15 cellular contexts compared by ENCODE assay signal in genomic region chr16:3655030-3655790, GRCh38. TPM values are rescaled to one million over a fixed set of nuclear protein-coding genes. Genes with fewer than 3 reads are reported as not detected.
A peak's percentile ranks its signal among the peaks of the same experiment; 100 is the strongest.
DNase-seq lines count a peak whose midpoint lies in the region; ATAC-seq and TF ChIP-seq lines count a peak whose summit lies in the region.
"Had no signal": no experiment of that assay in that cellular context is flagged by ENCODE, and none has a peak within 500 bp of the region (broad histone marks: within the 10 kb centered on the region; RNA-seq: fewer than 3 reads in every experiment).

No MANE protein-coding gene starts in this region.

- no peak overlapping the region for H3K4me2 ChIP-seq in H9 (ENCODE audit: insufficient read depth, insufficient read length, low read length)
- H3K4me2 ChIP-seq: neural progenitor cell had no signal

- no peak overlapping the region for H3T11ph ChIP-seq in H9 (ENCODE audit: low read length)

- H3K23ac ChIP-seq in H9 (ENCODE audit: insufficient read length, low read depth, low read length): no peak overlapping the region

- no peak overlapping the region for H4K91ac ChIP-seq in H9 (ENCODE audit: insufficient read length, low read depth, low read length)

- H2BK5ac ChIP-seq in H9 (ENCODE audit: insufficient read length, low read length): no peak overlapping the region

- H3K36me3 Mint-ChIP-seq in H9 (ENCODE audit: insufficient read depth in 1 of 3, low read depth in 3 of 3) (peaks cover 39 to 75% (median 59%) of the 10 kb centered on the region in 3 experiments), endothelial cell (ENCODE audit: low read depth, unreplicated experiment) (peaks cover 30% of the 10 kb centered on the region), mesothelial cell of epicardium (peaks cover 39% of the 10 kb centered on the region)

- no peak overlapping the region for H2BK12ac ChIP-seq in H9 (ENCODE audit: insufficient read length, low read depth, low read length)

- H3K56ac ChIP-seq in H9 (ENCODE audit: insufficient read length, low read depth, low read length): no peak overlapping the region

- H3K4me1 Mint-ChIP-seq in H9 (peaks cover 20 to 26% of the 10 kb centered on the region in 2 experiments), endothelial cell (ENCODE audit: unreplicated experiment) (no peaks in the 10 kb centered on the region), mesothelial cell of epicardium (no peaks in the 10 kb centered on the region)

- no peak overlapping the region for H2AK5ac ChIP-seq in H9 (ENCODE audit: insufficient read length, low read length)

- no peak for ATAC-seq in GM21528 (IDR thresholded peaks at IDR 0.05; ENCODE audit: low FRiP score, unreplicated experiment)

- no peaks in the 10 kb centered on the region for H3K79me1 ChIP-seq in H9 (ENCODE audit: insufficient read depth, low read depth, low read length, poor library complexity, severe bottlenecking)

- H2BK20ac ChIP-seq in H9 (ENCODE audit: low read depth, low read length, poor library complexity, severe bottlenecking): no peak overlapping the region

- H2BK15ac ChIP-seq in H9 (ENCODE audit: low read depth, low read length): no peak overlapping the region

- WGBS in H9 (ENCODE audit: extremely low coverage, insufficient read length, low lambda C conversion rate): no CpG with 5 or more reads among the region's 23 CpGs

- in situ Hi-C loops in ACHN (cut with HindIII; ENCODE audit: low pct_ligation_motif_present, low pct_unique_long_range_greater_than_20kb, low sequenced_read_pairs): no loop called here

- H3K14ac ChIP-seq in H9 (ENCODE audit: insufficient read depth, low read length): no peak overlapping the region; the same call in 1 of the 2 replicates

- no peak overlapping the region for H3K9ac ChIP-seq in H9 (ENCODE audit: extremely low read depth, insufficient read length, low read length)
- H3K9ac ChIP-seq: neural progenitor cell had no signal

- DNase-seq in H9 (no peak), endothelial cell (ENCODE audit: low spot score) (no peak), ACHN (no peak), BE2C (no peak), mesothelial cell of epicardium (ENCODE audit: low spot score in 2 of 2, unreplicated experiment in 2 of 2) (no peak)
- DNase-seq: activated CD4-positive, alpha-beta T cell treated with anti-CD3 and anti-CD28 coated beads for 36 hours; activated T-cell treated with anti-CD3 and anti-CD28 coated beads, Interleukin-2, amount 50 U/mL, for 72 hours; amniotic stem cell; NCI-H187; RPMI8226 had no signal

- no peak overlapping the region for H3K4ac ChIP-seq in H9 (ENCODE audit: low read depth, low read length)

- H3K36me3 ChIP-seq in muscle layer of duodenum (ENCODE audit: control insufficient read depth in 1 of 2, insufficient read depth in 2 of 2, low read length in 2 of 2) (peaks cover 35 to 73% of the 10 kb centered on the region in 2 donors), BE2C (peaks cover 78% of the 10 kb centered on the region)
- H3K36me3 ChIP-seq: neural progenitor cell had no signal

- H3K4me1 ChIP-seq in H9 (ENCODE audit: insufficient read depth, low read length) (peaks cover 2% of the 10 kb centered on the region; the same call in 1 of the 2 replicates), muscle layer of duodenum (ENCODE audit: control insufficient read depth in 1 of 2, insufficient read depth in 2 of 2, low read length in 2 of 2) (no peaks in the 10 kb centered on the region), BE2C (no peaks in the 10 kb centered on the region)
- H3K4me1 ChIP-seq: neural progenitor cell had no signal

- H3K27ac ChIP-seq in 22Rv1 (peak overlapping the region; percentile 77), H9 (ENCODE audit: insufficient read length, low read depth, low read length) (no peak overlapping the region), muscle layer of duodenum (ENCODE audit: low read length) (peak overlapping the region; percentile 83)
- H3K27ac ChIP-seq: neural progenitor cell had no signal

- H4K8ac ChIP-seq in H9 (replicated peaks; ENCODE audit: insufficient read length, low read depth, low read length): no peak overlapping the region

- H3K27me3 ChIP-seq in H9 (ENCODE audit: insufficient read depth, low read length): no peaks in the 10 kb centered on the region
- no peaks in the 10 kb centered on the region for H3K27me3 ChIP-seq in muscle layer of duodenum (ENCODE audit: low read depth, low read length)
- H3K27me3 ChIP-seq in BE2C: no peaks in the 10 kb centered on the region
- H3K27me3 ChIP-seq: neural progenitor cell had no signal

- no peak overlapping the region for H4K5ac ChIP-seq in H9 (ENCODE audit: insufficient read length, low read depth, low read length)

- no peaks in the 10 kb centered on the region for H3K9me3 ChIP-seq in H9 (ENCODE audit: control insufficient read depth, low read depth, low read length)
- H3K9me3 ChIP-seq in muscle layer of duodenum (ENCODE audit: control insufficient read depth in 1 of 2, low read length in 2 of 2): no peaks in the 10 kb centered on the region
- H3K9me3 ChIP-seq in BE2C: no peaks in the 10 kb centered on the region

- peak overlapping the region in 2 of 3 experiments; percentile 77 to 84; a peak in 4 of 7 replicates for H3K27ac Mint-ChIP-seq in H9
- H3K27ac Mint-ChIP-seq in endothelial cell (ENCODE audit: unreplicated experiment): no peak overlapping the region
- no peak overlapping the region for H3K27ac Mint-ChIP-seq in mesothelial cell of epicardium
- H3K27ac Mint-ChIP-seq: activated CD4-positive, alpha-beta T cell treated with anti-CD3 and anti-CD28 coated beads for 36 hours; activated T-cell treated with anti-CD3 and anti-CD28 coated beads, Interleukin-2, amount 50 U/mL, for 72 hours; neural progenitor cell; stimulated activated naive CD8-positive, alpha-beta T cell treated with anti-CD3 and anti-CD28 coated beads, Interleukin-15, Interleukin-2, amounts not matched to agents 100 ng/mL and 50 ng/mL, for 24 hours had no signal

- H3K27me3 Mint-ChIP-seq in H9 (ENCODE audit: low read depth) (no peaks in the 10 kb centered on the region), endothelial cell (ENCODE audit: unreplicated experiment) (peaks cover 7% of the 10 kb centered on the region), mesothelial cell of epicardium (ENCODE audit: low read depth) (no peaks in the 10 kb centered on the region)
- H3K27me3 Mint-ChIP-seq: activated CD4-positive, alpha-beta T cell treated with anti-CD3 and anti-CD28 coated beads for 36 hours; stimulated activated naive CD8-positive, alpha-beta T cell treated with anti-CD3 and anti-CD28 coated beads, Interleukin-15, Interleukin-2, amounts not matched to agents 100 ng/mL and 50 ng/mL, for 24 hours had no signal

- H2AFZ ChIP-seq in H9 (ENCODE audit: low read length): no peak overlapping the region
- H2AFZ ChIP-seq: neural progenitor cell had no signal

- peaks cover 2% of the 10 kb centered on the region for H4K20me1 ChIP-seq in H9 (ENCODE audit: control insufficient read depth, insufficient read depth, insufficient read length)

- TF ChIP-seq CTCF in 22Rv1 (IDR thresholded peaks at IDR 0.05) (no peak), H9 (conservative IDR thresholded peaks at IDR 0.05) (no peak), endothelial cell (IDR thresholded peaks at IDR 0.05; ENCODE audit: unreplicated experiment) (no peak), BE2C (IDR thresholded peaks at IDR 0.05; ENCODE audit: low read depth, low read length) (no peak), mesothelial cell of epicardium (IDR thresholded peaks at IDR 0.05; ENCODE audit: unreplicated experiment) (no peak)

- no peak overlapping the region for H2BK120ac ChIP-seq in H9 (ENCODE audit: low read depth, low read length, poor library complexity, severe bottlenecking)

- no peaks in the 10 kb centered on the region for H3K23me2 ChIP-seq in H9 (ENCODE audit: insufficient read length, low read depth, low read length, poor library complexity, severe bottlenecking)

- peak overlapping the region in 1 of 2 donors; percentile 56 for H3K4me3 ChIP-seq in muscle layer of duodenum (ENCODE audit: low read depth in 1 of 2, low read length in 2 of 2)
- no peak overlapping the region for H3K4me3 ChIP-seq in BE2C (ENCODE audit: low read depth, low read length)
- H3K4me3 ChIP-seq: neural progenitor cell had no signal

- H3K9me3 Mint-ChIP-seq in H9: no peaks in the 10 kb centered on the region
- H3K9me3 Mint-ChIP-seq in endothelial cell (ENCODE audit: unreplicated experiment): no peaks in the 10 kb centered on the region
- no peaks in the 10 kb centered on the region for H3K9me3 Mint-ChIP-seq in mesothelial cell of epicardium
- H3K9me3 Mint-ChIP-seq: activated T-cell treated with anti-CD3 and anti-CD28 coated beads, Interleukin-2, amount 50 U/mL, for 72 hours; neural progenitor cell; stimulated activated naive CD8-positive, alpha-beta T cell treated with anti-CD3 and anti-CD28 coated beads, Interleukin-15, Interleukin-2, amounts not matched to agents 100 ng/mL and 50 ng/mL, for 24 hours had no signal

- H3K79me2 ChIP-seq in H9 (ENCODE audit: insufficient read depth, low read length): no peaks in the 10 kb centered on the region

- H3K4me3 Mint-ChIP-seq in H9 (no peak overlapping the region), endothelial cell (ENCODE audit: unreplicated experiment) (peak overlapping the region; percentile 47), mesothelial cell of epicardium (no peak overlapping the region)
- H3K4me3 Mint-ChIP-seq: activated CD4-positive, alpha-beta T cell treated with anti-CD3 and anti-CD28 coated beads for 36 hours; activated T-cell treated with anti-CD3 and anti-CD28 coated beads, Interleukin-2, amount 50 U/mL, for 72 hours; neural progenitor cell; stimulated activated naive CD8-positive, alpha-beta T cell treated with anti-CD3 and anti-CD28 coated beads, Interleukin-15, Interleukin-2, amounts not matched to agents 100 ng/mL and 50 ng/mL, for 24 hours had no signal

- no peak overlapping the region for H3K18ac ChIP-seq in H9 (ENCODE audit: insufficient read length, low read depth, low read length)

RNA-seq across cellular contexts. Expression of gene DNASE1, which starts 0.7 kb away (rescaled TPM):
- total RNA-seq in H9 (2021) (10.1 and 10.6 TPM in 2 replicates), endothelial cell (ENCODE audit: unreplicated experiment) (33.9 TPM), mesothelial cell of epicardium (43.4 to 48.7 TPM (median 46.0 TPM) in 3 replicates)
- polyA plus RNA-seq in BE2C (2012; ENCODE audit: insufficient read depth, insufficient read length, low read depth): 28.7 TPM

RNA-seq across cellular contexts. Expression of gene SLX4, which starts 43.8 kb away (rescaled TPM):
- total RNA-seq in H9 (2021) (9.9 and 10.0 TPM in 2 replicates), endothelial cell (ENCODE audit: unreplicated experiment) (11.8 TPM), mesothelial cell of epicardium (11.0 to 12.0 TPM (median 11.1 TPM) in 3 replicates)
- polyA plus RNA-seq in BE2C (2012; ENCODE audit: insufficient read depth, insufficient read length, low read depth): 8.1 TPM

Comparison
In these comparisons a context has a peak if more than half of its experiments do, and no peak if none do; other contexts are left out.
1. H3K27ac Mint-ChIP-seq: peak in H9 (2 of 3); none in endothelial cell (single experiment) and mesothelial cell of epicardium (single experiment).